Comparison of ENCODE assay signal across 8 cellular contexts in the genomic region with DNA sequence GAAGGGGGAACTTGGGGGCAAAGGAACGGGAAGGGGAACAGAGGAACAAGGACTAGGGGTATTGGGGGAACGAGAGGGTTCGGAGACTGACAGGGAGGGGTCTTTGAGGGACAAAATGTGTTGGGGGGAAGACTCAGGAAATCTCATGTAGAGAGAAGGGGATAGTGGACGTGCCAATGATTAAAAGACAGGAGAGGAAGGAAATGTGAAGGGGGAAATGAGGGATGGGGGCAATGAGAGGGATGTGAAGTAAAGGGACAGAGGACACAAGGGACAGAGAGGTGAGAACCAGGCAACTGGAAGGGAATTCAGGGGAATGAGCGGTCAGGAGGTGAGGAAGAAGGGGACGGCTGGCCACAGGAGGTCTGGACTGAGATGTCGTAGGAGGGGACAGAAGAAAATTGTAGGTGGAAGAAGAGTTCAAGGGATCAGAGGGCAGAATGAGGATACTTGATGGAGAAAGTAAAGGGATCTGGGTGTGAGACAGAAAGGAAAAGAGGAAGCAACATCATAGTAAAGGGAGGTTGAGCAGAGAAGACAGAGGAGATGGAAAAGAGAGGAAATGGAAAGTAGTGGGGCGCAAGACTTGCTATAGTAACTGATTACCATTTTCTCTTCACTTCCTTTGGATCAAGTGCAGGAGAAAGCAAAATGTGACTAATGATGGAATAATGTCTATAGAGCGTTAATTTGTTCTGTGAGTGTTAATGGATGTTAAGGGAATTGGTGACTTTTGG. TPM values are rescaled to one million over a fixed set of nuclear protein-coding genes. Genes with fewer than 3 reads are reported as not detected.
DNase-seq lines count a peak whose midpoint lies in the region; ATAC-seq and TF ChIP-seq lines count a peak whose summit lies in the region.

No MANE protein-coding gene starts in this region.

- H3K27me3 ChIP-seq in cardiac muscle cell = peaks cover 5% of the 10 kb centered on the region

- H3K27me3 Mint-ChIP-seq in T-helper 17 cell = no peaks in the 10 kb centered on the region

- H3K27ac ChIP-seq in cardiac muscle cell = no peak overlapping the region

- peaks cover 50% of the 10 kb centered on the region for H3K4me1 Mint-ChIP-seq in T-helper 17 cell

- H3K4me3 ChIP-seq in cardiac muscle cell = peak overlapping the region; percentile 83
- peak overlapping the region; percentile 96 for H3K4me3 ChIP-seq in fibroblast of villous mesenchyme (ENCODE audit: low read depth, low read length)
- peak overlapping the region; percentile 70 for H3K4me3 ChIP-seq in skeletal muscle cell (ENCODE audit: low read depth, low read length)

- peak overlapping the region; percentile 100 for H3K4me3 Mint-ChIP-seq in T-helper 17 cell

- H3K9me3 ChIP-seq in cardiac muscle cell (ENCODE audit: low read depth) (no peaks in the 10 kb centered on the region), T-helper 17 cell (ENCODE audit: control insufficient read depth, low read length, poor library complexity, severe bottlenecking) (no peaks in the 10 kb centered on the region)

- peaks cover 9% of the 10 kb centered on the region for H3K36me3 Mint-ChIP-seq in T-helper 17 cell (ENCODE audit: low read depth)

- TF ChIP-seq CTCF in cardiac muscle cell (IDR thresholded peaks at IDR 0.05; ENCODE audit: low read depth, low read length) = no peak
- TF ChIP-seq CTCF in fibroblast of villous mesenchyme (IDR thresholded peaks at IDR 0.05; ENCODE audit: insufficient read depth, low read depth, low read length) = no peak

- intact Hi-C loops in left ventricle myocardium superior (cut with micrococcal nuclease) = no loop called here
- intact Hi-C loops in sciatic nerve (cut with DNase I) = no loop called here

- peaks cover 14% of the 10 kb centered on the region for H3K4me1 ChIP-seq in cardiac muscle cell (ENCODE audit: low read depth)

- no peak for DNase-seq in cardiac muscle cell (ENCODE audit: low read depth in 1 of 2, low spot score in 1 of 2)
- DNase-seq in left ventricle myocardium superior = no peak
- no peak for DNase-seq in T-helper 17 cell
- no peak for DNase-seq in fibroblast of villous mesenchyme (ENCODE audit: low read depth)
- DNase-seq in skeletal muscle cell (ENCODE audit: low read depth) = no peak
- no peak for DNase-seq in sciatic nerve (ENCODE audit: low spot score)

- peak overlapping the region; percentile 100 for H3K27ac Mint-ChIP-seq in T-helper 17 cell

- H3K36me3 ChIP-seq in cardiac muscle cell = no peaks in the 10 kb centered on the region

- ATAC-seq in left ventricle myocardium superior = no peak
- no peak for ATAC-seq in T-helper 17 cell
- ATAC-seq in sciatic nerve = no peak
- ATAC-seq in HG03439 (IDR thresholded peaks at IDR 0.05; ENCODE audit: unreplicated experiment) = no peak
- no peak for ATAC-seq in GM19467 (IDR thresholded peaks at IDR 0.05; ENCODE audit: unreplicated experiment)

RNA-seq across cellular contexts. Expression of a gene that starts 0.7 kb away (rescaled TPM):
- total RNA-seq in cardiac muscle cell (8.0 and 12.4 TPM in 2 replicates), left ventricle myocardium superior (9.1 TPM), T-helper 17 cell (100 to 1,000 TPM in 1 of 2 donors, 10 to 100 TPM in 1; 78.1 to 108 TPM), fibroblast of villous mesenchyme (71.5 and 97.2 TPM in 2 replicates), sciatic nerve (69.4 TPM)
- 5.1 and 8.2 TPM in 2 replicates for polyA plus RNA-seq in cardiac muscle cell

RNA-seq across cellular contexts. Expression of a gene that starts 32.8 kb away (rescaled TPM):
- total RNA-seq in cardiac muscle cell = 30.6 and 54.1 TPM in 2 replicates
- 325 and 326 TPM in 2 replicates for polyA plus RNA-seq in cardiac muscle cell
- 157 TPM for total RNA-seq in left ventricle myocardium superior
- total RNA-seq in T-helper 17 cell = 10 to 100 TPM; 49.8 to 64.2 TPM
- 219 and 308 TPM in 2 replicates for total RNA-seq in fibroblast of villous mesenchyme
- total RNA-seq in sciatic nerve = 118 TPM
